ENCODE assay signal across 9 cellular contexts in the genomic region with DNA sequence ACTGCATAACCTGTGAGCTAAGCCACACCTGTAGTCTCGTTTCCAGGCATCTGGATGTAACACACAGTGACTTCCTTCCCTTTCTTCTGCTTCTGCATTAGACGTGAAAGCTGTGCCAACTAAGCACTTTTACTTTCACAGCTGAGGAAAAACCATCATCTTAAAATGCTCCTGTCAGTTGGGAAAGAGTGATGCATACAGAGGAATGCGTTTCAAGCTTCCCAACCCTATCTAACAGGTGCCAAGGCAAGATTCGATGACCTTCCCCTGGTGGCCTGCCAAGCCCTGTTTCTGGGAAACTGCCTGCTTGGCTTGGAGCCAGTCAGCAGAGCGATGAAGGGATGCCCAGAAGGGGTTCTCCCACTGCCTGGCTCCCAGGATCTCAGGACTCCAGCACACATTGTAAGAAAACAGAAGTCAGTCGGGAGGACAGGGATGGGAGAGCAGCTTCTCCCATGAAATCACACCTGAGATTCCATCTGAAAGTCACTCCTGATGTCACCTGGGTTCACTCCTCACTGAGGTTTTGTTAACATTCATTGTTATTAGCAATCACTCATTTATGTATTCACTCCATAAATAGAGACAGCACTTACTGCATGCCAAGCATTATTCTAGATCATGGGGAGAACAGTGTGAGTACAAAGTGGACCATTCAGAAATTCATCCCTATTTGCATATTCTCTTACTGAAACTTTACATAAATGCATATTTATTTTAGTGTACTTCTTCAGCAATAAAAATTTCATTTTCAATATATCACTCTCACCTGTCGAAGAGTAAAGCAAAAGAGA.
DNase-seq lines count a peak whose midpoint lies in the region; ATAC-seq and TF ChIP-seq lines count a peak whose summit lies in the region.
"Had no signal": no experiment of that assay in that cellular context is flagged by ENCODE, and none has a peak within 500 bp of the region (broad histone marks: within the 10 kb centered on the region; RNA-seq: fewer than 3 reads in every experiment).

No MANE protein-coding gene starts in this region.

- peaks cover 0 to 35% (median 22%) of the 10 kb centered on the region in 9 donors for H3K4me1 ChIP-seq in heart right ventricle
- peaks cover 28 to 33% of the 10 kb centered on the region in 2 donors for H3K4me1 ChIP-seq in gastrocnemius medialis

- H3K4me3 ChIP-seq in heart right ventricle (no peak overlapping the region), gastrocnemius medialis (no peak overlapping the region)
- H3K4me3 ChIP-seq: skin epidermis had no signal

- H3K27me3 ChIP-seq in heart right ventricle (no peaks in the 10 kb centered on the region), gastrocnemius medialis (no peaks in the 10 kb centered on the region)

- TF ChIP-seq CTCF in HFFc6 (IDR thresholded peaks at IDR 0.05) (no peak), WTC11 (IDR thresholded peaks at IDR 0.05) (no peak), heart right ventricle (IDR thresholded peaks at IDR 0.05) (no peak), gastrocnemius medialis (IDR thresholded peaks at IDR 0.05 in 4 of 5, conservative IDR thresholded peaks at IDR 0.05 in 1 of 5) (no peak)

- peak overlapping the region in 7 of 10 donors; percentile 8 to 71 (median 66) for H3K27ac ChIP-seq in heart right ventricle
- H3K27ac ChIP-seq in gastrocnemius medialis, result peak overlapping the region; percentile 67 to 77 (median 70)
- H3K27ac ChIP-seq: skin epidermis had no signal

- POLR2A ChIA-PET in WTC11 (lab: Charles Lee), result no interaction called here

- 23 to 24% methylated on average over 7 of the region's 7 CpGs for WGBS in heart right ventricle, 2 donors

- ATAC-seq in WTC11, result no peak; the same call in 1 of the 2 replicates
- peak; percentile 38 to 83 (median 77) for ATAC-seq in heart right ventricle
- ATAC-seq in gastrocnemius medialis, result peak; percentile 29 to 37
- ATAC-seq in GM18858 (IDR thresholded peaks at IDR 0.05; ENCODE audit: unreplicated experiment), result no peak
- no peak for ATAC-seq in HG02642 (IDR thresholded peaks at IDR 0.05; ENCODE audit: poor library complexity, unreplicated experiment)
- no peak for ATAC-seq in T-helper 17 cell

- intact Hi-C loops in heart right ventricle (cut with DNase I) (loop anchor here in 1 of 10 donors (10.0 kb wide), 1 partner anchor 69 kb away; no protein-coding TSS in a partner anchor), gastrocnemius medialis (cut with DNase I; ENCODE audit: low total_unique reads) (no loop called here)

- in situ Hi-C loops in gastrocnemius medialis (cut with MboI; ENCODE audit: low sequenced_read_pairs in 4 of 4), result no loop called here

- H3K4me3 Mint-ChIP-seq in HFFc6, result peak overlapping the region; percentile 43
- no peak overlapping the region for H3K4me3 Mint-ChIP-seq in WTC11
- no peak overlapping the region for H3K4me3 Mint-ChIP-seq in T-helper 17 cell

- H3K36me3 ChIP-seq in heart right ventricle (peaks cover 0 to 3% (median 0%) of the 10 kb centered on the region in 9 donors), gastrocnemius medialis (no peaks in the 10 kb centered on the region)

- H3K27me3 Mint-ChIP-seq in HFFc6 (ENCODE audit: insufficient read depth), result peaks cover 7% of the 10 kb centered on the region
- H3K27me3 Mint-ChIP-seq in WTC11 (ENCODE audit: low read depth), result no peaks in the 10 kb centered on the region
- peaks cover 38% of the 10 kb centered on the region for H3K27me3 Mint-ChIP-seq in T-helper 17 cell

- H3K9me3 Mint-ChIP-seq in HFFc6, result no peaks in the 10 kb centered on the region
- H3K9me3 Mint-ChIP-seq in WTC11, result peaks cover 14% of the 10 kb centered on the region

- H3K4me1 Mint-ChIP-seq in HFFc6 (ENCODE audit: low read depth) (peaks cover 39% of the 10 kb centered on the region), WTC11 (peaks cover 12% of the 10 kb centered on the region), T-helper 17 cell (no peaks in the 10 kb centered on the region)

- H3K36me3 Mint-ChIP-seq in HFFc6 (ENCODE audit: low read depth), result peaks cover 6% of the 10 kb centered on the region; the same call in 1 of the 2 replicates
- peaks cover 5% of the 10 kb centered on the region; the same call in 1 of the 2 replicates for H3K36me3 Mint-ChIP-seq in WTC11
- no peaks in the 10 kb centered on the region for H3K36me3 Mint-ChIP-seq in T-helper 17 cell (ENCODE audit: low read depth)

- DNase-seq in HFFc6 (peak; percentile 22), WTC11 (ENCODE audit: low spot score) (no peak), heart right ventricle (peak; percentile 38 to 54), gastrocnemius medialis (peak in 1 of 2 donors; percentile 40), T-helper 17 cell (no peak)
- DNase-seq in activated CD8-positive, alpha-beta memory T cell treated with anti-CD3 and anti-CD28 coated beads for 24 hours, result no peak

- no peak overlapping the region; the same call in 1 of the 2 replicates for H3K27ac Mint-ChIP-seq in HFFc6
- H3K27ac Mint-ChIP-seq in WTC11, result peak overlapping the region; percentile 26
- no peak overlapping the region for H3K27ac Mint-ChIP-seq in T-helper 17 cell

- CTCF ChIA-PET in WTC11 (lab: Charles Lee), result no interaction called here

- H3K9me3 ChIP-seq in heart right ventricle (no peaks in the 10 kb centered on the region), gastrocnemius medialis (no peaks in the 10 kb centered on the region), T-helper 17 cell (ENCODE audit: control insufficient read depth, low read length, poor library complexity, severe bottlenecking) (no peaks in the 10 kb centered on the region)

- TF ChIP-seq POLR2A in gastrocnemius medialis (IDR thresholded peaks at IDR 0.05), result no peak

TF ChIP-seq in WTC11, 78 proteins besides CTCF, POLR2A, EP300 and RAD21:
- TF ChIP-seq JAZF1 (CRISPR knock-in tag; IDR thresholded peaks at IDR 0.05), result no peak
- no peak for TF ChIP-seq IRF2 (CRISPR knock-in tag; IDR thresholded peaks at IDR 0.05; ENCODE audit: borderline replicate concordance, low read depth)

Comparison
In these comparisons a context has a peak if more than half of its experiments do, and no peak if none do; other contexts are left out.
1. DNase-seq: peak in HFFc6 (single experiment) and heart right ventricle (2 of 2); none in WTC11 (single experiment), activated CD8-positive, alpha-beta memory T cell treated with anti-CD3 and anti-CD28 coated beads for 24 hours (single experiment) and T-helper 17 cell (0 of 3).
2. ATAC-seq: peak in heart right ventricle (8 of 8) and gastrocnemius medialis (2 of 2); none in WTC11 (single experiment), GM18858 (single experiment), HG02642 (single experiment) and T-helper 17 cell (single experiment).